21 cellular contexts compared by ENCODE assay signal in genomic region chrX:32572644-32573043, GRCh38.
"Had no signal": no experiment of that assay in that cellular context is flagged by ENCODE, and none has a peak within 500 bp of the region (broad histone marks: within the 10 kb centered on the region; RNA-seq: fewer than 3 reads in every experiment).

No MANE protein-coding gene starts in this region.

- H3K36me3 ChIP-seq: left ventricle myocardium inferior, thyroid gland had no signal

- ATAC-seq: activated T-cell treated with anti-CD3 and anti-CD28 coated beads, Interleukin-2, amount 50 U/mL, for 4 hours; foreskin keratinocyte; right cardiac atrium; T-cell had no signal

- H3K36me3 Mint-ChIP-seq: activated naive CD8-positive, alpha-beta T cell treated with anti-CD3 and anti-CD28 coated beads for 36 hours; T-cell had no signal

- H3K27me3 ChIP-seq: foreskin keratinocyte, hepatocyte, thyroid gland had no signal

- H3K4me3 ChIP-seq: hepatocyte, left ventricle myocardium inferior, thyroid gland had no signal

- H3K9me3 Mint-ChIP-seq: activated naive CD8-positive, alpha-beta T cell treated with anti-CD3 and anti-CD28 coated beads for 36 hours; activated T-cell treated with anti-CD3 and anti-CD28 coated beads, Interleukin-2, amount 50 U/mL, for 4 hours; nephron; T-cell; T-helper 2 cell treated with Interferon-gamma antibody and Interleukin-4, amounts not matched to agents 5 μg/mL and 100 μg/mL, for 36 hours had no signal

- H3K4me1 Mint-ChIP-seq: activated naive CD8-positive, alpha-beta T cell treated with anti-CD3 and anti-CD28 coated beads for 36 hours; nephron; T-cell had no signal

- H3K4me3 Mint-ChIP-seq: activated naive CD8-positive, alpha-beta T cell treated with anti-CD3 and anti-CD28 coated beads for 36 hours; activated T-cell treated with anti-CD3 and anti-CD28 coated beads, Interleukin-2, amount 50 U/mL, for 4 hours; nephron; stimulated activated naive CD8-positive, alpha-beta T cell treated with anti-CD3 and anti-CD28 coated beads, Interleukin-15, Interleukin-2, amounts not matched to agents 100 ng/mL and 50 ng/mL, for 24 hours; T-cell; T-helper 2 cell treated with Interferon-gamma antibody and Interleukin-4, amounts not matched to agents 5 μg/mL and 100 μg/mL, for 36 hours had no signal

- H3K27me3 Mint-ChIP-seq: activated naive CD8-positive, alpha-beta T cell treated with anti-CD3 and anti-CD28 coated beads for 36 hours; stimulated activated naive CD8-positive, alpha-beta T cell treated with anti-CD3 and anti-CD28 coated beads, Interleukin-15, Interleukin-2, amounts not matched to agents 100 ng/mL and 50 ng/mL, for 24 hours had no signal

- H3K27ac Mint-ChIP-seq: activated naive CD8-positive, alpha-beta T cell treated with anti-CD3 and anti-CD28 coated beads for 36 hours; activated T-helper 2 cell treated with anti-CD3 and anti-CD28 coated beads, Interferon-gamma antibody, Interleukin-2, Interleukin-4, amounts not matched to agents 10 μg/mL and 5 μg/mL and 100 μg/mL, durations not matched to agents 14 hours and 24 hours and 36 hours; nephron; stimulated activated naive CD8-positive, alpha-beta T cell treated with anti-CD3 and anti-CD28 coated beads, Interleukin-15, Interleukin-2, amounts not matched to agents 100 ng/mL and 50 ng/mL, for 24 hours; T-cell; T-helper 2 cell treated with Interferon-gamma antibody and Interleukin-4, amounts not matched to agents 5 μg/mL and 100 μg/mL, for 36 hours had no signal

- DNase-seq: activated CD8-positive, alpha-beta memory T cell treated with anti-CD3 and anti-CD28 coated beads for 24 hours; activated CD8-positive, alpha-beta memory T cell treated with anti-CD3 and anti-CD28 coated beads, Interleukin-2, amount 50 U/mL, for 48 hours; activated naive CD4-positive, alpha-beta T cell; activated naive CD8-positive, alpha-beta T cell treated with anti-CD3 and anti-CD28 coated beads for 36 hours; activated T-cell treated with anti-CD3 and anti-CD28 coated beads, Interleukin-2, amount 50 U/mL, for 4 hours; amniotic stem cell; dermis blood vessel endothelial cell; effector CD8-positive, alpha-beta T cell; foreskin keratinocyte; left ventricle myocardium inferior; right cardiac atrium; stimulated activated CD4-positive, alpha-beta T cell treated with anti-CD3 and anti-CD28 coated beads, Interleukin-12 subunit alpha, Interleukin-12 subunit beta, amount 100 ng/mL, for 4 hours; stimulated activated CD4-positive, alpha-beta T cell treated with anti-CD3 and anti-CD28 coated beads, Interleukin-4, amount 100 ng/mL, for 4 hours; substantia nigra; T-cell; thyroid gland had no signal
